Comparison of ENCODE assay signal across 30 cellular contexts in the genomic region with DNA sequence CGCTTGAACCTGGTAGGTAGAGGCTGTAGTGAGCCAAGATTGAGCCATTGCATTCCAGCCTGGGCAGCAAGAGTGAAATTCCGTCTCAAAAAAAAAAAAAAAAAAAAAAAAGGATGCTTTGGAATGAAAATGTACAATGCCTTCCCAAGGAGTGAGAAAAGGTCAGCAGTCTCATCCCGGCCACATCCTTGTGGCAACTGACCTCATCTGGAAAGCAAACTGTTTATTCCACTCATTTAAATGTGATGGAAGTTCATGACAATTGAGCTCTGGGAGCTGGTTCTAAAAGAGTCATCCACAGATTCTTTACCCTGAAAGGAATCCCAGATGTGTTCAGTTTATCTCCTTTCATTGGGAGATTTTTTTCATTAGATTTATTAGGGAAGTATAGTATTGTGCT. TPM values are rescaled to one million over a fixed set of nuclear protein-coding genes. Genes with fewer than 3 reads are reported as not detected.
DNase-seq lines count a peak whose midpoint lies in the region; ATAC-seq, FAIRE-seq and TF ChIP-seq lines count a peak whose summit lies in the region.
"Had no signal": no experiment of that assay in that cellular context is flagged by ENCODE, and none has a peak within 500 bp of the region (broad histone marks: within the 10 kb centered on the region; RNA-seq: fewer than 3 reads in every experiment).

No MANE protein-coding gene starts in this region.

- no peaks in the 10 kb centered on the region for H3K36me3 ChIP-seq in astrocyte (ENCODE audit: insufficient read depth, low read length)
- H3K36me3 ChIP-seq: esophagus muscularis mucosa, heart right ventricle, Peyer's patch, SJSA1, suprapubic skin had no signal

- FAIRE-seq in astrocyte (lab: Jason Lieb, UNC) (no peak), frontal cortex (lab: Jason Lieb, UNC) (no peak)
- FAIRE-seq: G401.6 had no signal

- CTCF ChIA-PET in WTC11 (lab: Charles Lee), result interaction anchor here (0.7 to 1.8 kb wide), 3 partner anchors 12 to 1854 kb away, joined by 3 to 12 read pairs (median 6); a partner anchor contains a TSS

- peaks cover 34% of the 10 kb centered on the region for H3K4me1 Mint-ChIP-seq in HFFc6 (ENCODE audit: low read depth)
- H3K4me1 Mint-ChIP-seq in astrocyte (ENCODE audit: low read depth, unreplicated experiment), result no peaks in the 10 kb centered on the region
- no peaks in the 10 kb centered on the region; the same call in 1 of the 2 replicates for H3K4me1 Mint-ChIP-seq in WTC11
- H3K4me1 Mint-ChIP-seq: activated CD4-positive, alpha-beta T cell treated with anti-CD3 and anti-CD28 coated beads, Interleukin-2, amount 10 ng/mL, durations not matched to agents 7 days and 5 days; activated naive CD8-positive, alpha-beta T cell treated with anti-CD3 and anti-CD28 coated beads, Interleukin-2, amount 10 ng/mL, durations not matched to agents 7 days and 5 days; activated T-helper 17 cell treated with anti-CD3 and anti-CD28 coated beads, Interleukin-2, amount 50 U/mL, for 72 hours; nephron progenitor cell had no signal

- POLR2A ChIA-PET in WTC11 (lab: Charles Lee), result no interaction called here

- H3K27me3 Mint-ChIP-seq in HFFc6 (ENCODE audit: insufficient read depth) (no peaks in the 10 kb centered on the region), astrocyte (ENCODE audit: low read depth, unreplicated experiment) (no peaks in the 10 kb centered on the region), WTC11 (ENCODE audit: low read depth) (no peaks in the 10 kb centered on the region)
- H3K27me3 Mint-ChIP-seq: activated CD4-positive, alpha-beta T cell treated with anti-CD3 and anti-CD28 coated beads, Interleukin-2, amount 10 ng/mL, durations not matched to agents 7 days and 5 days; activated naive CD8-positive, alpha-beta T cell treated with anti-CD3 and anti-CD28 coated beads, Interleukin-2, amount 10 ng/mL, durations not matched to agents 7 days and 5 days; activated T-helper 17 cell treated with anti-CD3 and anti-CD28 coated beads, Interleukin-2, amount 50 U/mL, for 72 hours; CD4-positive, alpha-beta T cell; progenitor cell of endocrine pancreas had no signal

- no peak overlapping the region for H2AFZ ChIP-seq in astrocyte (ENCODE audit: low read depth, low read length)

- H3K27ac Mint-ChIP-seq in HFFc6 (peak overlapping the region; percentile 80), astrocyte (ENCODE audit: unreplicated experiment) (no peak overlapping the region), WTC11 (no peak overlapping the region)
- H3K27ac Mint-ChIP-seq: activated CD4-positive, alpha-beta T cell treated with anti-CD3 and anti-CD28 coated beads, Interleukin-2, amount 10 ng/mL, durations not matched to agents 7 days and 5 days; activated naive CD8-positive, alpha-beta T cell treated with anti-CD3 and anti-CD28 coated beads, Interleukin-2, amount 10 ng/mL, durations not matched to agents 7 days and 5 days; activated T-helper 17 cell treated with anti-CD3 and anti-CD28 coated beads, Interleukin-2, amount 50 U/mL, for 72 hours; CD4-positive, alpha-beta T cell; nephron progenitor cell; progenitor cell of endocrine pancreas; T-helper 1 cell treated with Interleukin-12 subunit alpha and Interleukin-12 subunit beta and Interleukin-4 antibody, amounts not matched to agents 30 μg/mL and 1 μg/mL, for 36 hours had no signal

- ATAC-seq in GM18502 (IDR thresholded peaks at IDR 0.05; ENCODE audit: poor library complexity, unreplicated experiment) (no peak), WTC11 (no peak)
- ATAC-seq: activated T-helper 17 cell treated with anti-CD3 and anti-CD28 coated beads, Interleukin-2, amount 50 U/mL, for 72 hours; body of pancreas; heart right ventricle; left lobe of liver had no signal

- H3K9me3 Mint-ChIP-seq in HFFc6, result no peaks in the 10 kb centered on the region
- no peaks in the 10 kb centered on the region for H3K9me3 Mint-ChIP-seq in astrocyte (ENCODE audit: unreplicated experiment)
- no peaks in the 10 kb centered on the region for H3K9me3 Mint-ChIP-seq in WTC11
- H3K9me3 Mint-ChIP-seq: activated CD4-positive, alpha-beta T cell treated with anti-CD3 and anti-CD28 coated beads, Interleukin-2, amount 10 ng/mL, durations not matched to agents 7 days and 5 days; activated naive CD8-positive, alpha-beta T cell treated with anti-CD3 and anti-CD28 coated beads, Interleukin-2, amount 10 ng/mL, durations not matched to agents 7 days and 5 days; activated T-helper 17 cell treated with anti-CD3 and anti-CD28 coated beads, Interleukin-2, amount 50 U/mL, for 72 hours; CD4-positive, alpha-beta T cell; nephron progenitor cell; T-helper 1 cell treated with Interleukin-12 subunit alpha and Interleukin-12 subunit beta and Interleukin-4 antibody, amounts not matched to agents 30 μg/mL and 1 μg/mL, for 36 hours had no signal

- H3K4me3 Mint-ChIP-seq in HFFc6, result 0 out of 2 replicates have a peak overlapping the region, but pooled peaks have one; percentile 24
- no peak overlapping the region for H3K4me3 Mint-ChIP-seq in astrocyte (ENCODE audit: unreplicated experiment)
- no peak overlapping the region for H3K4me3 Mint-ChIP-seq in WTC11
- H3K4me3 Mint-ChIP-seq: activated CD4-positive, alpha-beta T cell treated with anti-CD3 and anti-CD28 coated beads, Interleukin-2, amount 10 ng/mL, durations not matched to agents 7 days and 5 days; activated naive CD8-positive, alpha-beta T cell treated with anti-CD3 and anti-CD28 coated beads, Interleukin-2, amount 10 ng/mL, durations not matched to agents 7 days and 5 days; activated T-helper 17 cell treated with anti-CD3 and anti-CD28 coated beads, Interleukin-2, amount 50 U/mL, for 72 hours; CD4-positive, alpha-beta T cell; nephron progenitor cell; T-helper 1 cell treated with Interleukin-12 subunit alpha and Interleukin-12 subunit beta and Interleukin-4 antibody, amounts not matched to agents 30 μg/mL and 1 μg/mL, for 36 hours had no signal

- no peaks in the 10 kb centered on the region for H4K20me1 ChIP-seq in astrocyte (ENCODE audit: insufficient read depth, low read length)

- H3K79me2 ChIP-seq in astrocyte (ENCODE audit: insufficient read depth, low read length), result no peaks in the 10 kb centered on the region

- H3K36me3 Mint-ChIP-seq in HFFc6 (ENCODE audit: low read depth), result no peaks in the 10 kb centered on the region; the same call in 1 of the 2 replicates
- peaks cover 3% of the 10 kb centered on the region for H3K36me3 Mint-ChIP-seq in astrocyte (ENCODE audit: low read depth, unreplicated experiment)
- no peaks in the 10 kb centered on the region for H3K36me3 Mint-ChIP-seq in WTC11
- H3K36me3 Mint-ChIP-seq: activated naive CD8-positive, alpha-beta T cell treated with anti-CD3 and anti-CD28 coated beads, Interleukin-2, amount 10 ng/mL, durations not matched to agents 7 days and 5 days had no signal

- H3K4me3 ChIP-seq in astrocyte (ENCODE audit: insufficient read depth, low read depth, low read length), result no peak overlapping the region
- H3K4me3 ChIP-seq: body of pancreas, esophagus muscularis mucosa, heart right ventricle, Peyer's patch, SJSA1, suprapubic skin, uterus had no signal

- no peak overlapping the region for H3K9ac ChIP-seq in astrocyte (ENCODE audit: low read length)

- H3K9me3 ChIP-seq in astrocyte (ENCODE audit: insufficient read depth, low read depth, low read length), result no peaks in the 10 kb centered on the region
- H3K9me3 ChIP-seq: body of pancreas, esophagus muscularis mucosa, heart right ventricle, Peyer's patch, SJSA1, suprapubic skin, uterus had no signal

- DNase-seq in AG20443 (ENCODE audit: low spot score) (peak; percentile 80), HFFc6 (peak; percentile 75), astrocyte (ENCODE audit: low read depth) (peak; percentile 58), hepatic stellate cell (ENCODE audit: low spot score) (peak; percentile 43), UCSD-AML1 (lab: John Stamatoyannopoulos, UW; ENCODE audit: unreplicated experiment) (no peak), frontal cortex (ENCODE audit: low spot score in 2 of 2) (no peak), WTC11 (ENCODE audit: low spot score) (no peak)
- DNase-seq: activated CD4-positive, alpha-beta T cell treated with anti-CD3 and anti-CD28 coated beads, Interleukin-2, amount 10 ng/mL, durations not matched to agents 7 days and 5 days; activated CD8-positive, alpha-beta memory T cell treated with anti-CD3 and anti-CD28 coated beads, Interleukin-2, amount 50 U/mL, for 4 hours; activated naive CD8-positive, alpha-beta T cell treated with anti-CD3 and anti-CD28 coated beads, Interleukin-2, amount 10 ng/mL, durations not matched to agents 7 days and 5 days; body of pancreas; CD4-positive, alpha-beta T cell; DMS 273 treated with DMSO at 0.1 percent for 48 hours; effector CD4-positive, alpha-beta T cell; heart right ventricle; midbrain; NCI-H1417; nephron progenitor cell; NK-92 treated with Interleukin-12 subunit alpha and Interleukin-12 subunit beta, amount 100 ng/mL, for 24 hours; Peyer's patch; uterus had no signal

- H3K4me2 ChIP-seq in astrocyte (ENCODE audit: low read length), result no peak overlapping the region

- no peak overlapping the region for H3K27ac ChIP-seq in astrocyte (ENCODE audit: low read depth, low read length)
- H3K27ac ChIP-seq: body of pancreas, heart right ventricle, Peyer's patch, SJSA1, suprapubic skin, uterus had no signal

- TF ChIP-seq CTCF in HFFc6 (IDR thresholded peaks at IDR 0.05), result no peak
- no peak for TF ChIP-seq CTCF in astrocyte (IDR thresholded peaks at IDR 0.05; ENCODE audit: insufficient read depth, low read depth, low read length)
- no peak for TF ChIP-seq CTCF in WTC11 (IDR thresholded peaks at IDR 0.05)

- no peaks in the 10 kb centered on the region for H3K27me3 ChIP-seq in astrocyte (ENCODE audit: insufficient read depth, low read length)
- H3K27me3 ChIP-seq: body of pancreas, esophagus muscularis mucosa, heart right ventricle, Peyer's patch, SJSA1, suprapubic skin, uterus had no signal

- H3K4me1 ChIP-seq in astrocyte (ENCODE audit: insufficient read depth, low read length), result no peaks in the 10 kb centered on the region
- H3K4me1 ChIP-seq: body of pancreas, uterus had no signal

TF ChIP-seq in WTC11, 78 proteins besides CTCF, POLR2A, EP300 and RAD21 (continues in another document):
- TF ChIP-seq TEAD4 (CRISPR knock-in tag; IDR thresholded peaks at IDR 0.05) (no peak), JAZF1 (CRISPR knock-in tag; IDR thresholded peaks at IDR 0.05) (no peak), ZBTB21 (CRISPR knock-in tag; IDR thresholded peaks at IDR 0.05; ENCODE audit: borderline replicate concordance) (no peak), SP1 (CRISPR knock-in tag; conservative IDR thresholded peaks at IDR 0.05) (no peak), ATF1 (CRISPR knock-in tag; IDR thresholded peaks at IDR 0.05) (no peak)
- TF ChIP-seq, protein P1, sequence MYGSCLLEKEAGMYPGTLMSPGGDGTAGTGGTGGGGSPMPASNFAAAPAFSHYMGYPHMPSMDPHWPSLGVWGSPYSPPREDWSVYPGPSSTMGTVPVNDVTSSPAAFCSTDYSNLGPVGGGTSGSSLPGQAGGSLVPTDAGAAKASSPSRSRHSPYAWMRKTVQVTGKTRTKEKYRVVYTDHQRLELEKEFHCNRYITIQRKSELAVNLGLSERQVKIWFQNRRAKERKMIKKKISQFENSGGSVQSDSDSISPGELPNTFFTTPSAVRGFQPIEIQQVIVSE (CRISPR knock-in tag; IDR thresholded peaks at IDR 0.05; ENCODE audit: borderline replicate concordance), result no peak

RNA-seq across cellular contexts. Expression of a gene that starts 19.4 kb away (rescaled TPM):
- total RNA-seq in HFFc6 (2021; fragmentation: NEBNext Ultra II Directional; extraction: Animal tissue kit (Norgen Biotek cat#: 25700)), result 100 to 1,000 TPM; 259 to 335 (median 298) TPM
- total RNA-seq in astrocyte (169 and 173 TPM in 2 replicates), frontal cortex (12.6 TPM), WTC11 (2021) (30.8 to 41.2 TPM (median 31.2 TPM) in 3 replicates)

Comparison
In these comparisons a context has a peak if more than half of its experiments do, and no peak if none do; other contexts are left out.
1. DNase-seq: peak in AG20443 (single experiment), HFFc6 (single experiment), astrocyte (single experiment) and hepatic stellate cell (single experiment); none in UCSD-AML1 (single experiment), frontal cortex (0 of 2) and WTC11 (single experiment).